17 cellular contexts compared by ENCODE assay signal in genomic region chr15:45075440-45076320, GRCh38. TPM values are rescaled to one million over a fixed set of nuclear protein-coding genes. Genes with fewer than 3 reads are reported as not detected.
"Had no signal": no experiment of that assay in that cellular context is flagged by ENCODE, and none has a peak within 500 bp of the region (broad histone marks: within the 10 kb centered on the region; RNA-seq: fewer than 3 reads in every experiment).

No MANE protein-coding gene starts in this region.

RNA-seq across cellular contexts. Expression of gene DUOX2, which starts 38.3 kb away (rescaled TPM):
- total RNA-seq: dermis blood vessel endothelial cell, endothelial cell of umbilical vein, epithelial cell of proximal tubule, fibroblast of lung had no signal
- polyA plus RNA-seq: fibroblast of lung, neural cell had no signal

RNA-seq across cellular contexts. Expression of gene DUOXA2, which starts 38.4 kb away (rescaled TPM):
- total RNA-seq: dermis blood vessel endothelial cell, endothelial cell of umbilical vein, epithelial cell of proximal tubule, fibroblast of lung, foreskin keratinocyte, heart left ventricle, kidney epithelial cell, left cardiac atrium, left ventricle myocardium superior, lower lobe of right lung, mesenteric fat pad, natural killer cell, omental fat pad, progenitor cell of endocrine pancreas, sciatic nerve, smooth muscle cell had no signal
- polyA plus RNA-seq: endothelial cell of umbilical vein, fibroblast of lung, foreskin keratinocyte, neural cell, smooth muscle cell had no signal

RNA-seq across cellular contexts. Expression of gene DUOXA1, which starts 54.0 kb away (rescaled TPM):
- total RNA-seq: dermis blood vessel endothelial cell, endothelial cell of umbilical vein, fibroblast of lung, kidney epithelial cell had no signal
- polyA plus RNA-seq: fibroblast of lung, neural cell had no signal

RNA-seq across cellular contexts. Expression of gene DUOX1, which starts 54.1 kb away (rescaled TPM):
- total RNA-seq: dermis blood vessel endothelial cell, endothelial cell of umbilical vein, fibroblast of lung had no signal
- polyA plus RNA-seq: endothelial cell of umbilical vein, fibroblast of lung, neural cell had no signal
